In the genomic region with DNA sequence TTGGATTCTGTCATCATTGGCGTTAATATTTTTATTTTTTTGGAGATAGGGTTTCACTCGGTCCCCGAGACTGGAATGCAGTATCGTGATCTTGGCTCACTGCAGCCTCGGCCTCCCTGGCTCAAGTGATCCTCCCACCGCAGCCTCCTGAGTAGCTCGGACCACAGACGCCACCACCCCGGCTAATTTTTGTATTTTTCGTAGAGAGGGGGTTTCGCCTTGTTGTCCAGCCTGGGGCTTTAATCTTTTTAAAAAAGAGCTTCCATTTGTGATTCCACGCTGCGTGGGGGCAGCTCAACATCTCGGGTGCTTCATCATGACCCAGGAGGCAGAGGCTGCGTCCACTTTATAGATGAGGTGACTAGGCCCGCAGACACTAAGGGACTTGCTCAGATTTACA, we compare ENCODE assay signal across 12 cellular contexts. TPM values are rescaled to one million over a fixed set of nuclear protein-coding genes. Genes with fewer than 3 reads are reported as not detected.
DNase-seq lines count a peak whose midpoint lies in the region; TF ChIP-seq lines count a peak whose summit lies in the region.
"Had no signal": no experiment of that assay in that cellular context is flagged by ENCODE, and none has a peak within 500 bp of the region (broad histone marks: within the 10 kb centered on the region; RNA-seq: fewer than 3 reads in every experiment).

No MANE protein-coding gene starts in this region.

- peak overlapping the region; percentile 81 for H3K4me2 ChIP-seq in DOHH2 (ENCODE audit: low read length)
- H3K4me2 ChIP-seq in PC-9 = peak overlapping the region; percentile 99
- H3K4me2 ChIP-seq in trophoblast cell (ENCODE audit: low read length) = no peak overlapping the region

- peaks cover 62% of the 10 kb centered on the region for H3K79me2 ChIP-seq in DOHH2 (ENCODE audit: control insufficient read depth, low read length)
- H3K79me2 ChIP-seq in PC-9 (ENCODE audit: low read depth) = peaks cover 59% of the 10 kb centered on the region
- H3K79me2 ChIP-seq in trophoblast cell (ENCODE audit: control insufficient read depth, insufficient read depth, low read length, poor library complexity) = peaks cover 17% of the 10 kb centered on the region

- WGBS in trophoblast cell (ENCODE audit: extremely low coverage, insufficient coverage, insufficient read length) = no CpG with 5 or more reads among the region's 16 CpGs

- no peak overlapping the region for H2BK120ac ChIP-seq in trophoblast cell (ENCODE audit: insufficient read depth, low read length, poor library complexity)

- DNase-seq in PC-9 = peak in 1 of 2 experiments; percentile 24
- no peak for DNase-seq in endothelial cell (ENCODE audit: low spot score)
- no peak for DNase-seq in trophoblast cell
- no peak for DNase-seq in NCI-H2029 treated with DMSO at 0.1 percent for 48 hours (lab: John Stamatoyannopoulos, UW)
- DNase-seq in NCI-H1417 treated with DMSO at 0.1 percent for 48 hours (lab: John Stamatoyannopoulos, UW) = no peak
- no peak for DNase-seq in NCI-H146 (lab: John Stamatoyannopoulos, UW)
- no peak for DNase-seq in DMS 273 (lab: John Stamatoyannopoulos, UW; ENCODE audit: unreplicated experiment)

- H3K79me1 ChIP-seq in trophoblast cell (ENCODE audit: low read length) = peaks cover 21% of the 10 kb centered on the region

- peaks cover 15% of the 10 kb centered on the region for H3K36me3 Mint-ChIP-seq in endothelial cell (ENCODE audit: low read depth, unreplicated experiment)

- H3K14ac ChIP-seq in trophoblast cell (ENCODE audit: low read length) = no peak overlapping the region

- no peak overlapping the region for H4K91ac ChIP-seq in trophoblast cell (ENCODE audit: low read depth, low read length)

- no peak overlapping the region for H3K9ac ChIP-seq in trophoblast cell (ENCODE audit: low read length)

- H3K36me3 ChIP-seq in DOHH2 (ENCODE audit: control insufficient read depth, low read length) = peaks cover 59% of the 10 kb centered on the region
- no peaks in the 10 kb centered on the region for H3K36me3 ChIP-seq in PC-9 (ENCODE audit: low read depth)
- H3K36me3 ChIP-seq in trophoblast cell (ENCODE audit: control insufficient read depth in 1 of 2, insufficient read depth in 2 of 2, low read length in 2 of 2) = peaks cover 22% of the 10 kb centered on the region in 2 experiments

- TF ChIP-seq CTCF in DOHH2 (IDR thresholded peaks at IDR 0.05; ENCODE audit: low read depth, low read length, poor library complexity, severe bottlenecking) = no peak
- TF ChIP-seq CTCF in PC-9 (conservative IDR thresholded peaks at IDR 0.05) = no peak
- TF ChIP-seq CTCF in endothelial cell (IDR thresholded peaks at IDR 0.05; ENCODE audit: unreplicated experiment) = no peak

- no TSS peak for BruUV-seq in PC-9 (replicated peaks; lab: Mats Ljungman, UMichigan)

- H3K9me3 ChIP-seq in DOHH2 (ENCODE audit: control insufficient read depth, insufficient read depth, low read length) (no peaks in the 10 kb centered on the region), PC-9 (ENCODE audit: insufficient read depth, low read depth) (no peaks in the 10 kb centered on the region), trophoblast cell (ENCODE audit: insufficient read depth, low read depth, low read length) (no peaks in the 10 kb centered on the region)
- H3K9me3 ChIP-seq: mucosa of descending colon had no signal

- H3K4me1 Mint-ChIP-seq in endothelial cell (ENCODE audit: unreplicated experiment) = peaks cover 53% of the 10 kb centered on the region

- H3K4ac ChIP-seq in trophoblast cell (ENCODE audit: low read depth, low read length) = peak overlapping the region; percentile 100

- no peak overlapping the region for H2BK5ac ChIP-seq in trophoblast cell (ENCODE audit: low read depth, low read length, poor library complexity)

- H3K4me3 Mint-ChIP-seq in endothelial cell (ENCODE audit: unreplicated experiment) = peak overlapping the region; percentile 97

- no peak overlapping the region for H2AFZ ChIP-seq in PC-9
- no peak overlapping the region for H2AFZ ChIP-seq in trophoblast cell (ENCODE audit: insufficient read depth, low read length, poor library complexity)

- CTCF ChIA-PET in PC-9 (lab: Charles Lee) = interaction anchor here (0.5 kb wide), 1 partner anchor 48 kb away, joined by 3 read pairs; no protein-coding TSS in a partner anchor

- H3K27me3 ChIP-seq in DOHH2 (ENCODE audit: control insufficient read depth, low read length) (no peaks in the 10 kb centered on the region), PC-9 (ENCODE audit: insufficient read depth, low read depth) (no peaks in the 10 kb centered on the region), trophoblast cell (ENCODE audit: insufficient read depth, low read length) (no peaks in the 10 kb centered on the region)

- H3K4me3 ChIP-seq in DOHH2 (ENCODE audit: low read length) (peak overlapping the region; percentile 98), PC-9 (peak overlapping the region; percentile 96), trophoblast cell (ENCODE audit: low read depth, low read length) (no peak overlapping the region)

- H4K12ac ChIP-seq in trophoblast cell (ENCODE audit: low read depth, low read length) = no peak overlapping the region

- POLR2A ChIA-PET in PC-9 (lab: Charles Lee; ENCODE audit: unreplicated experiment) = interaction anchor here (0.8 kb wide), 1 partner anchor 970 kb away, joined by 4 read pairs; no protein-coding TSS in a partner anchor

- H3K4me1 ChIP-seq in DOHH2 (ENCODE audit: control insufficient read depth, low read length) (peaks cover 64% of the 10 kb centered on the region), PC-9 (replicated peaks; ENCODE audit: insufficient read depth) (peaks cover 24% of the 10 kb centered on the region), trophoblast cell (ENCODE audit: control insufficient read depth in 1 of 2, insufficient read depth in 2 of 2, low read length in 2 of 2) (peaks cover 20 to 26% of the 10 kb centered on the region in 2 experiments)

- intact Hi-C loops in PC-9 (cut with micrococcal nuclease; ENCODE audit: unreplicated experiment) = loop anchor here (5.0 kb wide), 1 partner anchor 380 kb away; no protein-coding TSS in a partner anchor

- no peaks in the 10 kb centered on the region for H3K9me3 Mint-ChIP-seq in endothelial cell (ENCODE audit: unreplicated experiment)

- H2AK5ac ChIP-seq in trophoblast cell (ENCODE audit: low read length) = no peak overlapping the region

- no peaks in the 10 kb centered on the region for H3K9me2 ChIP-seq in DOHH2 (replicated peaks; ENCODE audit: control insufficient read depth, low read length)
- H3K9me2 ChIP-seq in PC-9 (ENCODE audit: insufficient read depth) = no peaks in the 10 kb centered on the region

- H3F3A ChIP-seq in DOHH2 (ENCODE audit: control insufficient read depth, insufficient read depth) (peaks cover 16% of the 10 kb centered on the region), PC-9 (ENCODE audit: insufficient read depth, low read depth) (peaks cover 12% of the 10 kb centered on the region; the same call in 1 of the 2 replicates)

- no peak overlapping the region for H4K8ac ChIP-seq in trophoblast cell (ENCODE audit: low read depth, low read length)

- no peak overlapping the region for H3K18ac ChIP-seq in trophoblast cell (ENCODE audit: low read length)

- H4K20me1 ChIP-seq in DOHH2 (ENCODE audit: control insufficient read depth, insufficient read depth, low read depth, low read length) (peaks cover 8% of the 10 kb centered on the region; the same call in 1 of the 2 replicates), PC-9 (ENCODE audit: insufficient read depth) (peaks cover 4% of the 10 kb centered on the region)

- H3K27me3 Mint-ChIP-seq in endothelial cell (ENCODE audit: unreplicated experiment) = no peaks in the 10 kb centered on the region

- no peak overlapping the region for H2BK12ac ChIP-seq in trophoblast cell (ENCODE audit: low read length)

- no peak overlapping the region for H3K23ac ChIP-seq in trophoblast cell (ENCODE audit: low read length)

- H3K27ac Mint-ChIP-seq in endothelial cell (ENCODE audit: unreplicated experiment) = peak overlapping the region; percentile 97

- H3K27ac ChIP-seq in DOHH2 (ENCODE audit: low read depth, low read length) (no peak overlapping the region), PC-9 (no peak overlapping the region), trophoblast cell (ENCODE audit: low read depth, low read length) (no peak overlapping the region)

RNA-seq across cellular contexts. Expression of a gene that starts 1.5 kb away (rescaled TPM):
- 60.9 and 73.2 TPM in 2 replicates for total RNA-seq in PC-9 (2021)
- total RNA-seq in endothelial cell (ENCODE audit: unreplicated experiment) = 33.3 TPM
- 30.9 and 33.0 TPM in 2 replicates for polyA plus RNA-seq in trophoblast cell (2013)

RNA-seq across cellular contexts. Expression of a gene that starts 16.4 kb away (rescaled TPM):
- 0.05 and 0.26 TPM in 2 replicates for total RNA-seq in PC-9 (2021)
- not detected for total RNA-seq in endothelial cell (ENCODE audit: unreplicated experiment)
- not detected in 2 replicates for polyA plus RNA-seq in trophoblast cell (2013)
- total RNA-seq: cardiac septum, RPMI7951, subcutaneous adipose tissue had no signal
